In the genomic region with DNA sequence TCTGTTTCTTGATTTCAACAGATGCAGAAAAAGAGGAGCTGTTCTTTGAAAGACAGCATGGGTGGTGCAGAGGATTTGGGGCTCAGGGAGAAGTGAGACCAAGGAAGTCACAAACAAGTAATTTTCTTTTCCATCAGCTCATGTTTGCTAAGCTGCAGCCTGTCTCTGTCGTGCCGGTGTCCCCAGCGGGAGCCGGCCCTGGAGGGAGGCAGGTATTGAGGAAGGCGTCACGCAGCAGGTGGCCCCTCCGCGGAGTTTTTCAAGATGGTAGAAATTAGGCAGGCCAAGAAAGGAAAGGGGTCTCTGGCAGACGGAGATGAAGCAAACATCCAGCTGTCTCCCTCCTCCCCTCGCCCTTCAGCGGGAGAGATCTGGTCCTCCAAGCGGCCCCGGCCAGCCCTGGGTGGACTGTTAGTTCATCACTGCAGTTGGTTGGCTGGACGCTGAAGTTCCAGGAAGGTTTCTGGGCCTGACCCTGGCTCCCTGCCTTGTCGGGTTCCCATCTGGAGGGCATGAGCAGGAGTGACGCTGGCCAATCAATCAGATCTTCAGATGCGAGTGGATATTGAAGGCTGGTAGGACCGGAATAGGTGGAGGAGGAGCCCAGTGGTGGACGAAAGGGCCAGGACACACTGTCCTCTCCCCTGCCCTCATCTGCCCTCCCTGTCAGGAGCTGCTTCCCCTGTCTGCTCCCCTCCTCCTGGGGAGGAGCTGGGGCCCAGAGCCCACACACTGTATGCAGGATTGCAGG, we compare ENCODE assay signal across 1 cellular context.
TF ChIP-seq lines count a peak whose summit lies in the region.

No MANE protein-coding gene starts in this region.

TF ChIP-seq in IMR-90, 13 proteins besides CTCF, POLR2A, EP300 and RAD21 (continued from another document):
- TF ChIP-seq, protein P1, sequence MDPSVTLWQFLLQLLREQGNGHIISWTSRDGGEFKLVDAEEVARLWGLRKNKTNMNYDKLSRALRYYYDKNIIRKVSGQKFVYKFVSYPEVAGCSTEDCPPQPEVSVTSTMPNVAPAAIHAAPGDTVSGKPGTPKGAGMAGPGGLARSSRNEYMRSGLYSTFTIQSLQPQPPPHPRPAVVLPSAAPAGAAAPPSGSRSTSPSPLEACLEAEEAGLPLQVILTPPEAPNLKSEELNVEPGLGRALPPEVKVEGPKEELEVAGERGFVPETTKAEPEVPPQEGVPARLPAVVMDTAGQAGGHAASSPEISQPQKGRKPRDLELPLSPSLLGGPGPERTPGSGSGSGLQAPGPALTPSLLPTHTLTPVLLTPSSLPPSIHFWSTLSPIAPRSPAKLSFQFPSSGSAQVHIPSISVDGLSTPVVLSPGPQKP (IDR thresholded peaks at IDR 0.05; ENCODE audit: borderline replicate concordance, low read depth, low read length), result no peak
- TF ChIP-seq CEBPB (IDR thresholded peaks at IDR 0.05; ENCODE audit: low read depth, low read length) (no peak), MAFK (IDR thresholded peaks at IDR 0.05; ENCODE audit: low read depth, low read length) (no peak), RFX5 (IDR thresholded peaks at IDR 0.05; ENCODE audit: low read depth, low read length) (no peak), FOS (IDR thresholded peaks at IDR 0.05; ENCODE audit: low read depth, low read length) (no peak), NFE2L2 (IDR thresholded peaks at IDR 0.05; ENCODE audit: low read depth, low read length) (no peak)
- TF ChIP-seq, protein P2, sequence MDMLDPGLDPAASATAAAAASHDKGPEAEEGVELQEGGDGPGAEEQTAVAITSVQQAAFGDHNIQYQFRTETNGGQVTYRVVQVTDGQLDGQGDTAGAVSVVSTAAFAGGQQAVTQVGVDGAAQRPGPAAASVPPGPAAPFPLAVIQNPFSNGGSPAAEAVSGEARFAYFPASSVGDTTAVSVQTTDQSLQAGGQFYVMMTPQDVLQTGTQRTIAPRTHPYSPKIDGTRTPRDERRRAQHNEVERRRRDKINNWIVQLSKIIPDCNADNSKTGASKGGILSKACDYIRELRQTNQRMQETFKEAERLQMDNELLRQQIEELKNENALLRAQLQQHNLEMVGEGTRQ (IDR thresholded peaks at IDR 0.05; ENCODE audit: low read depth, low read length), result no peak
TF ChIP-seq in IMR-90: peak in this region for 0.
